ENCODE assay signal across 8 cellular contexts in the genomic region with DNA sequence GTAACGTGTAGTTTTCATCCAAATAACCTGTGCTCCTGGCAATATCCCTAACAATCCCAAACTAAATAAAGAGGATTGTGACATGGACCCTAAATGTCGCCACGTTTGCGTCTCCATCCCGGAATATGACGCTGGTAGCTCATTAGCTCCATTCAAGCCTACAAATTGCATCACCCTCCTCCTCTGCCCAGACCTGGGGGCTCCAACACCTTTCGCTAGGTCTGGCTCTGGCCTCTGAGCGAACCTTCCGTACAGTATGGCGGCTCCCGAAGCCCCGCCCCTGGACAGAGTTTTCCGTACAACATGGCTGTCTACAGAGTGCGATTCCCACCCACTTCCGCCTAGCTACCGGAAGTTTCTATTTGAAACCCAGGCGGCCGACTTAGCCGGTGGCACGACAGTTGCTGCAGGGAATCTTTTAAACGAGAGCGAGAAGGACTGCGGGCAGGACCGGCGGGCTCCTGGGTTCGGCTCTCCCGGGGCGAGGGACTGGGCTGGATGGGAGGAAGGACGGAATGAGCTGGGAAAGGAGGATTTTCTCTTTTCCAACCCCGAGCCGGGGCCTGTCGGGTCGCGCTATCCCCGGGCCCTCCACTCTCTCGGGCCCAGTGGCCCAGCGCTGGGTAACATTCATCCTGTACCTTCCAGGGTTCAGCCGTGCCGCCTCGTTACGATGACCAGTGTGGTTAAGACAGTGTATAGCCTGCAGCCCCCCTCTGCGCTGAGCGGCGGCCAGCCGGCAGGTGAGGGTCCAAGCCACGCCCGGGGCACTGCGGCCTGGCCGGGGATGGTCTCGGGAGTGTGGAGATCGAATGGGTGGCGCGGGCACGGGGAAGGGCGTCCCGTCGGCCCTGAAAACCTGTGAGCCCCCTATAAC. TPM values are rescaled to one million over a fixed set of nuclear protein-coding genes. Genes with fewer than 3 reads are reported as not detected.
DNase-seq lines count a peak whose midpoint lies in the region; TF ChIP-seq lines count a peak whose summit lies in the region.

A gene with protein sequence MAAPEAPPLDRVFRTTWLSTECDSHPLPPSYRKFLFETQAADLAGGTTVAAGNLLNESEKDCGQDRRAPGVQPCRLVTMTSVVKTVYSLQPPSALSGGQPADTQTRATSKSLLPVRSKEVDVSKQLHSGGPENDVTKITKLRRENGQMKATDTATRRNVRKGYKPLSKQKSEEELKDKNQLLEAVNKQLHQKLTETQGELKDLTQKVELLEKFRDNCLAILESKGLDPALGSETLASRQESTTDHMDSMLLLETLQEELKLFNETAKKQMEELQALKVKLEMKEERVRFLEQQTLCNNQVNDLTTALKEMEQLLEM (plus strand): TSS at position 142 of the 877 bp plus-strand sequence. CDS start 115 bp downstream, at position 257.

- peaks cover 57% of the 10 kb centered on the region for H3K4me1 Mint-ChIP-seq in HFFc6 (ENCODE audit: low read depth)

- H3K27me3 Mint-ChIP-seq in HFFc6 (ENCODE audit: insufficient read depth) = peaks cover 2% of the 10 kb centered on the region

- TF ChIP-seq CTCF in HFFc6 (IDR thresholded peaks at IDR 0.05) (no peak), NB4 (IDR thresholded peaks at IDR 0.05; ENCODE audit: low read depth, low read length) (no peak)

- peak within 1 kb of the TSS; percentile 95 for H3K4me3 ChIP-seq in NB4 (ENCODE audit: low read depth, low read length)

- H3K36me3 Mint-ChIP-seq in HFFc6 (ENCODE audit: low read depth) = peaks cover 28% of the 10 kb centered on the region

- peak; percentile 68 for TF ChIP-seq POLR2A in NB4 (IDR thresholded peaks at IDR 0.05; ENCODE audit: extremely low read depth, insufficient read length)

- 0 out of 2 replicates have a peak, but pooled peaks cover 4% of the 10 kb centered on the region for H3K9me3 Mint-ChIP-seq in HFFc6

- peak within 1 kb of the TSS; percentile 80 for H3K27ac Mint-ChIP-seq in HFFc6

- DNase-seq in GM04503 (ENCODE audit: low read depth) = peak; percentile 67
- peak; percentile 93 for DNase-seq in HFFc6
- DNase-seq in NB4 (ENCODE audit: low read depth) = peak; percentile 93
- peak; percentile 93 for DNase-seq in SK-N-DZ (ENCODE audit: low spot score)
- DNase-seq in activated naive CD4-positive, alpha-beta T cell treated with Interleukin-2 at 50 U/mL for 16 hours = peak; percentile 93
- DNase-seq in germinal center (ENCODE audit: low spot score) = peak; percentile 93
- peak; percentile 72 for DNase-seq in non-pigmented ciliary epithelial cell (ENCODE audit: low read depth)
- DNase-seq in substantia nigra (lab: John Stamatoyannopoulos, UW) = peak; percentile 23 to 93 (median 79)

- H3K4me3 Mint-ChIP-seq in HFFc6 = peak within 1 kb of the TSS; percentile 93

- peak within 1 kb of the TSS; percentile 61 for H3K27ac ChIP-seq in substantia nigra (ENCODE audit: low read depth, low read length, poor library complexity, severe bottlenecking)

RNA-seq across cellular contexts. Expression of the gene that starts here (rescaled TPM):
- 10 to 100 TPM; 26.2 to 49.7 (median 47.5) TPM for total RNA-seq in HFFc6 (2021; fragmentation: NEBNext Ultra II Directional; extraction: Animal tissue kit (Norgen Biotek cat#: 25700))
- 176 and 184 TPM in 2 replicates for polyA plus RNA-seq in SK-N-DZ (2014; cell fraction: cytosol; rRNA removed)
- polyA plus RNA-seq in SK-N-DZ (2014; cell fraction: nucleus; rRNA removed) = 115 and 116 TPM in 2 replicates

Comparison
In these comparisons a context has a peak if more than half of its experiments do, and no peak if none do; other contexts are left out.
1. Peak in every context shown above with its lines: DNase-seq, H3K4me3 ChIP-seq and H3K27ac ChIP-seq.